ENCODE assay signal across 13 cellular contexts in the genomic region with DNA sequence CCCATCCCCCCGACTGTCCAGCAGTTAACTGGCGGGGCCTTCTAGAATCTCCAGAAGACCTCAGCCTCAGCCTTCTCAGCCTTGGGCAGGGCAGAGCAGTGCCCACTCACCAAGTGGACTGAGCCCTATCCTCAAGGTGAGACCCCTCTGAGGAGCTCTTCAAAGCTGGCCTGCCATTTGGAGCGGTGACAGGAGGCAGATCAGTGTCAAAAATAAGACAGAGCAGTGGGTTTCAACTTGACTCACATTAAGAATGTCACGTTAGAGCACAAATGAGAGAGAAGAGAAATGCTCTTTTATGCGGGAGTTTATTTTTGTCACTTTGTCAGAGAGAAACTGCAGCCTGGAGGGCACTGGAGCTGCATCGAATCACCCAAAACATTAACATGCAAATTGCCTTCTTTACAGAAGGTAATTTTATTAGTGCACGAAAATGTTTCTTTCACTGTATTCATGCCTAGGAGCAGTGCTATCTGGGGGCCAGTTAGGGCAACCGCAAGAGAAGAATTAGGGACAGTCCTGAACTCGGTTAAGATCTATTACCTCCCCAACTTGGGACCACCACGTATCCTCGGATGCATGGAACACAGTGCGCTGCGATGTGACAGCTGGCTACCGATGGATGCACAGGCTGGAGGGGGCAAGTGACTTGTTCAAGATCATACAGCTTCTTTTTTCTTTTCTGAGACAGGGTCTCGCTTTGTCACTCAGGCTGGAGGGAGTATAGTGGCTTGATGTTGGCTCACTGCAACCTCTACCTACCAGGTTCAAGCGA.
DNase-seq lines count a peak whose midpoint lies in the region; ATAC-seq lines count a peak whose summit lies in the region.
"Had no signal": no experiment of that assay in that cellular context is flagged by ENCODE, and none has a peak within 500 bp of the region (broad histone marks: within the 10 kb centered on the region; RNA-seq: fewer than 3 reads in every experiment).

No MANE protein-coding gene starts in this region.

- peak; percentile 81 for ATAC-seq in GM18520 (IDR thresholded peaks at IDR 0.05; ENCODE audit: unreplicated experiment)
- peak; percentile 92 for ATAC-seq in HG03060 (IDR thresholded peaks at IDR 0.05; ENCODE audit: low read depth, unreplicated experiment)
- ATAC-seq in HG03196 (IDR thresholded peaks at IDR 0.05; ENCODE audit: unreplicated experiment), result no peak
- ATAC-seq in esophagus mucosa, result no peak
- ATAC-seq: right cardiac atrium, Right ventricle myocardium inferior had no signal

- H3K27ac ChIP-seq in caudate nucleus (ENCODE audit: low read depth, low read length), result peak overlapping the region; percentile 55

- DNase-seq in ELF-1 (ENCODE audit: low read depth, low spot score) (peak; percentile 1), caudate nucleus (lab: John Stamatoyannopoulos, UW) (peak in 4 of 61 donors; percentile 27 to 54 (median 38)), HK-2 (ENCODE audit: unreplicated experiment) (no peak)
- DNase-seq in activated CD4-positive, alpha-beta T cell treated with anti-CD3 and anti-CD28 coated beads for 1 hour, result no peak
- DNase-seq: activated naive CD4-positive, alpha-beta T cell; C1 segment of cervical spinal cord; GDM1; right cardiac atrium had no signal

Comparison
In these comparisons a context has a peak if more than half of its experiments do, and no peak if none do; other contexts are left out.
1. ATAC-seq: peak in GM18520 (single experiment) and HG03060 (single experiment); none in HG03196 (single experiment) and esophagus mucosa (single experiment).